In genomic region chr6:114581293-114581692, GRCh38 we compare ENCODE assay signal across 16 cellular contexts.
DNase-seq lines count a peak whose midpoint lies in the region; ATAC-seq, FAIRE-seq and TF ChIP-seq lines count a peak whose summit lies in the region.
"Had no signal": no experiment of that assay in that cellular context is flagged by ENCODE, and none has a peak within 500 bp of the region (broad histone marks: within the 10 kb centered on the region; RNA-seq: fewer than 3 reads in every experiment).

No MANE protein-coding gene starts in this region.

- H3K9me3 ChIP-seq in HepG2 (ENCODE audit: low read length) (no peaks in the 10 kb centered on the region), right lobe of liver (no peaks in the 10 kb centered on the region), adipocyte (ENCODE audit: control insufficient read depth, low read length) (peaks cover 11% of the 10 kb centered on the region)

- DNase-seq in HepG2 (ENCODE audit: low spot score) (no peak), right lobe of liver (no peak), NCI-H2171 (lab: John Stamatoyannopoulos, UW) (peak; percentile 49), adipocyte (ENCODE audit: low read depth) (no peak), lower leg skin (ENCODE audit: low spot score in 2 of 2) (no peak), NCI-H524 treated with DMSO at 0.1 percent for 48 hours (lab: John Stamatoyannopoulos, UW) (no peak)
- DNase-seq: GOT3; NCI-H1930; NK-92 treated with Interleukin-12 subunit alpha and Interleukin-12 subunit beta, amount 100 ng/mL, for 24 hours; SIG-M5; T-helper 17 cell had no signal

- no peak overlapping the region for H3K9ac ChIP-seq in HepG2 (ENCODE audit: insufficient read depth, low read depth, low read length)
- H3K9ac ChIP-seq in adipocyte (ENCODE audit: low read length): peak overlapping the region; percentile 18

- no peaks in the 10 kb centered on the region for H3K79me2 ChIP-seq in HepG2 (ENCODE audit: insufficient read depth, low read length)

- intact Hi-C loops in HepG2 (cut with micrococcal nuclease; ENCODE audit: unreplicated experiment): no loop called here
- intact Hi-C loops in right lobe of liver (cut with DNase I): no loop called here
- intact Hi-C loops in lower leg skin (cut with DNase I; ENCODE audit: low total_unique reads): no loop called here

- no peak overlapping the region for H3K4me2 ChIP-seq in HepG2 (ENCODE audit: low read depth, low read length)

- TF ChIP-seq EP300 in HepG2 (IDR thresholded peaks at IDR 0.05; ENCODE audit: low read depth in 2 of 2, low read length in 2 of 2) (no peak), HepG2 (CRISPR knock-in tag; IDR thresholded peaks at IDR 0.05; ENCODE audit: borderline replicate concordance) (no peak)

- H3K27me3 ChIP-seq in HepG2 (ENCODE audit: control insufficient read depth in 1 of 2, insufficient read depth in 2 of 2, low read length in 2 of 2): no peaks in the 10 kb centered on the region
- no peaks in the 10 kb centered on the region for H3K27me3 ChIP-seq in right lobe of liver
- no peaks in the 10 kb centered on the region for H3K27me3 ChIP-seq in adipocyte (replicated peaks; ENCODE audit: control insufficient read depth, insufficient read depth, low read length)

- no TSS peak for BruUV-seq in HepG2 (replicated peaks; lab: Mats Ljungman, UMichigan)

- no peak overlapping the region for H2AFZ ChIP-seq in HepG2 (ENCODE audit: low read length)

- in situ Hi-C loops in HepG2 (cut with HindIII; ENCODE audit: extremely low pct_ligation_motif_present, low pct_unique_long_range_greater_than_20kb): no loop called here

- H3K4me1 ChIP-seq in HepG2 (ENCODE audit: insufficient read depth, low read length): no peaks in the 10 kb centered on the region; the same call in 1 of the 2 replicates
- H3K4me1 ChIP-seq in right lobe of liver: no peaks in the 10 kb centered on the region
- H3K4me1 ChIP-seq in adipocyte (ENCODE audit: control insufficient read depth, insufficient read depth, low read length): no peaks in the 10 kb centered on the region

- H3K4me3 ChIP-seq in HepG2 (replicated peaks in 1 of 3; ENCODE audit: insufficient read depth in 1 of 3, low read depth in 2 of 3, low read length in 3 of 3) (no peak overlapping the region), right lobe of liver (no peak overlapping the region), adipocyte (ENCODE audit: low read length) (no peak overlapping the region), lower leg skin (ENCODE audit: low read depth, poor library complexity, severe bottlenecking) (no peak overlapping the region)

- ATAC-seq in HepG2 (no peak), right lobe of liver (no peak), GM18517 (IDR thresholded peaks at IDR 0.05; ENCODE audit: unreplicated experiment) (no peak)
- ATAC-seq: HCT116, T-helper 17 cell had no signal

- no peak for TF ChIP-seq RAD21 in HepG2 (CRISPR knock-in tag; IDR thresholded peaks at IDR 0.05)

- H3K27ac ChIP-seq in HepG2 (ENCODE audit: extremely low read length, insufficient read depth, low read length) (no peak overlapping the region), right lobe of liver (no peak overlapping the region)
- H3K27ac ChIP-seq: C4-2B had no signal

- no peaks in the 10 kb centered on the region for H4K20me1 ChIP-seq in HepG2 (ENCODE audit: insufficient read depth, low read length)

- FAIRE-seq in HepG2 (lab: Jason Lieb, UNC): no peak
- FAIRE-seq: D721Med, GM12891 had no signal

- WGBS in HepG2 (ENCODE audit: low lambda C conversion rate): 0% methylated on average over 2 of the region's 2 CpGs
- WGBS in right lobe of liver (ENCODE audit: insufficient coverage, low coverage, low lambda C conversion rate, missing lambda C conversion rate): 0% methylated on average over 1 of the region's 2 CpGs
- WGBS in lower leg skin, 2 donors: 56 to 63% methylated on average over 2 of the region's 2 CpGs

- CTCF ChIA-PET in HepG2 (lab: Yijun Ruan, JAX; ENCODE audit: low intra/inter-chr PET ratio, low total read pairs): no interaction called here

- TF ChIP-seq CTCF in HepG2 (CRISPR knock-in tag; IDR thresholded peaks at IDR 0.05) (no peak), right lobe of liver (IDR thresholded peaks at IDR 0.05) (no peak), lower leg skin (IDR thresholded peaks at IDR 0.05) (no peak)

- TF ChIP-seq POLR2A in HepG2 (IDR thresholded peaks at IDR 0.05; ENCODE audit: insufficient read depth in 1 of 2, low read depth in 2 of 2, low read length in 2 of 2): no peak
- TF ChIP-seq POLR2A in right lobe of liver (IDR thresholded peaks at IDR 0.05): no peak
- no peak for TF ChIP-seq POLR2A in lower leg skin (IDR thresholded peaks at IDR 0.05)

- H3K36me3 ChIP-seq in HepG2 (replicated peaks in 1 of 2; ENCODE audit: control insufficient read depth in 1 of 2, insufficient read depth in 2 of 2, low read length in 2 of 2): no peaks in the 10 kb centered on the region
- H3K36me3 ChIP-seq in right lobe of liver: no peaks in the 10 kb centered on the region
- H3K36me3 ChIP-seq in adipocyte (ENCODE audit: control insufficient read depth, insufficient read depth, low read length, severe bottlenecking): no peaks in the 10 kb centered on the region

- POLR2A ChIA-PET in HepG2 (lab: Yijun Ruan, JAX): no interaction called here

TF ChIP-seq in HepG2, 621 proteins besides CTCF, POLR2A, EP300 and RAD21:
- no peak for TF ChIP-seq ZNF367 (CRISPR knock-in tag; IDR thresholded peaks at IDR 0.05; ENCODE audit: borderline replicate concordance)
- TF ChIP-seq HNF4G (IDR thresholded peaks at IDR 0.05; ENCODE audit: borderline replicate concordance, low read depth, low read length): no peak
- no peak for TF ChIP-seq HNF4G (CRISPR knock-in tag; IDR thresholded peaks at IDR 0.05; ENCODE audit: borderline replicate concordance, low read depth)
- TF ChIP-seq ZKSCAN5 (CRISPR knock-in tag; IDR thresholded peaks at IDR 0.05): no peak
- peak; percentile 59; the same call in 1 of the 2 replicates for TF ChIP-seq LCORL (IDR thresholded peaks at IDR 0.05)
- no peak for TF ChIP-seq LCORL (CRISPR knock-in tag; IDR thresholded peaks at IDR 0.05)
- TF ChIP-seq CBX5 (CRISPR knock-in tag; IDR thresholded peaks at IDR 0.05; ENCODE audit: borderline replicate concordance): no peak
